Comparison of ENCODE assay signal across 8 cellular contexts in genomic region chr1:27366411-27367159, GRCh38. TPM values are rescaled to one million over a fixed set of nuclear protein-coding genes. Genes with fewer than 3 reads are reported as not detected.
DNase-seq lines count a peak whose midpoint lies in the region; ATAC-seq and TF ChIP-seq lines count a peak whose summit lies in the region.

A gene with protein sequence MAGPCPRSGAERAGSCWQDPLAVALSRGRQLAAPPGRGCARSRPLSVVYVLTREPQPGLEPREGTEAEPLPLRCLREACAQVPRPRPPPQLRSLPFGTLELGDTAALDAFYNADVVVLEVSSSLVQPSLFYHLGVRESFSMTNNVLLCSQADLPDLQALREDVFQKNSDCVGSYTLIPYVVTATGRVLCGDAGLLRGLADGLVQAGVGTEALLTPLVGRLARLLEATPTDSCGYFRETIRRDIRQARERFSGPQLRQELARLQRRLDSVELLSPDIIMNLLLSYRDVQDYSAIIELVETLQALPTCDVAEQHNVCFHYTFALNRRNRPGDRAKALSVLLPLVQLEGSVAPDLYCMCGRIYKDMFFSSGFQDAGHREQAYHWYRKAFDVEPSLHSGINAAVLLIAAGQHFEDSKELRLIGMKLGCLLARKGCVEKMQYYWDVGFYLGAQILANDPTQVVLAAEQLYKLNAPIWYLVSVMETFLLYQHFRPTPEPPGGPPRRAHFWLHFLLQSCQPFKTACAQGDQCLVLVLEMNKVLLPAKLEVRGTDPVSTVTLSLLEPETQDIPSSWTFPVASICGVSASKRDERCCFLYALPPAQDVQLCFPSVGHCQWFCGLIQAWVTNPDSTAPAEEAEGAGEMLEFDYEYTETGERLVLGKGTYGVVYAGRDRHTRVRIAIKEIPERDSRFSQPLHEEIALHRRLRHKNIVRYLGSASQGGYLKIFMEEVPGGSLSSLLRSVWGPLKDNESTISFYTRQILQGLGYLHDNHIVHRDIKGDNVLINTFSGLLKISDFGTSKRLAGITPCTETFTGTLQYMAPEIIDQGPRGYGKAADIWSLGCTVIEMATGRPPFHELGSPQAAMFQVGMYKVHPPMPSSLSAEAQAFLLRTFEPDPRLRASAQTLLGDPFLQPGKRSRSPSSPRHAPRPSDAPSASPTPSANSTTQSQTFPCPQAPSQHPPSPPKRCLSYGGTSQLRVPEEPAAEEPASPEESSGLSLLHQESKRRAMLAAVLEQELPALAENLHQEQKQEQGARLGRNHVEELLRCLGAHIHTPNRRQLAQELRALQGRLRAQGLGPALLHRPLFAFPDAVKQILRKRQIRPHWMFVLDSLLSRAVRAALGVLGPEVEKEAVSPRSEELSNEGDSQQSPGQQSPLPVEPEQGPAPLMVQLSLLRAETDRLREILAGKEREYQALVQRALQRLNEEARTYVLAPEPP (N-terminal part only) (minus strand): TSS chr1:27366961. CDS start chr1:27366597, 364 bp downstream.

- H3K14ac ChIP-seq in trophoblast cell (ENCODE audit: low read length): peak within 1 kb of the TSS; percentile 50

- ATAC-seq in GM19023 (IDR thresholded peaks at IDR 0.05; ENCODE audit: unreplicated experiment) (peak; percentile 11), left ventricle myocardium superior (peak; percentile 80)

- H2BK120ac ChIP-seq in trophoblast cell (ENCODE audit: insufficient read depth, low read length, poor library complexity): peak within 1 kb of the TSS; percentile 19

- peaks cover 5% of the 10 kb centered on the region for H3K9me3 ChIP-seq in trophoblast cell (ENCODE audit: insufficient read depth, low read depth, low read length)

- intact Hi-C loops in left ventricle myocardium superior (cut with micrococcal nuclease): no loop called here

- H2AFZ ChIP-seq in trophoblast cell (ENCODE audit: insufficient read depth, low read length, poor library complexity): peak within 1 kb of the TSS; percentile 58

- H3K36me3 ChIP-seq in trophoblast cell (ENCODE audit: control insufficient read depth in 1 of 2, insufficient read depth in 2 of 2, low read length in 2 of 2): peaks cover under 1 to 7% of the 10 kb centered on the region in 2 experiments

- H3K4me2 ChIP-seq in trophoblast cell (ENCODE audit: low read length): peak within 1 kb of the TSS; percentile 74

- H3K79me2 ChIP-seq in trophoblast cell (ENCODE audit: control insufficient read depth, insufficient read depth, low read length, poor library complexity): peaks cover 1% of the 10 kb centered on the region

- WGBS in trophoblast cell (ENCODE audit: extremely low coverage, insufficient coverage, insufficient read length): no CpG with 5 or more reads among the region's 67 CpGs

- peak within 1 kb of the TSS; percentile 39 for H4K12ac ChIP-seq in trophoblast cell (ENCODE audit: low read depth, low read length)

- H2BK12ac ChIP-seq in trophoblast cell (ENCODE audit: low read length): peak within 1 kb of the TSS; percentile 4

- H4K91ac ChIP-seq in trophoblast cell (ENCODE audit: low read depth, low read length): peak within 1 kb of the TSS; percentile 64

- H2BK5ac ChIP-seq in trophoblast cell (ENCODE audit: low read depth, low read length, poor library complexity): peak within 1 kb of the TSS; percentile 45

- peak; percentile 44 for TF ChIP-seq CTCF in astrocyte of the cerebellum (IDR thresholded peaks at IDR 0.05; ENCODE audit: low read depth, low read length, missing control alignments)

- H3K4me1 ChIP-seq in trophoblast cell (ENCODE audit: control insufficient read depth in 1 of 2, insufficient read depth in 2 of 2, low read length in 2 of 2): peaks cover 17% of the 10 kb centered on the region in 2 experiments

- in situ Hi-C loops in astrocyte of the cerebellum (cut with HindIII; ENCODE audit: low sequenced_read_pairs): no loop called here

- no peaks in the 10 kb centered on the region for H3K27me3 ChIP-seq in trophoblast cell (ENCODE audit: insufficient read depth, low read length)

- H3K9ac ChIP-seq in trophoblast cell (ENCODE audit: low read length): peak within 1 kb of the TSS; percentile 37

- no peak within 1 kb of the TSS for H3K4ac ChIP-seq in trophoblast cell (ENCODE audit: low read depth, low read length)

- DNase-seq in AG20443 (ENCODE audit: low spot score): peak; percentile 92
- DNase-seq in Kasumi-1 (lab: John Stamatoyannopoulos, UW): peak; percentile 76 to 83
- peak; percentile 41 to 65 for DNase-seq in SHP77 (lab: John Stamatoyannopoulos, UW)
- peak; percentile 23 for DNase-seq in astrocyte of the cerebellum (ENCODE audit: low read depth)
- DNase-seq in left ventricle myocardium superior: peak; percentile 95
- peak; percentile 77 to 84 for DNase-seq in trophoblast cell
- DNase-seq in effector CD8-positive, alpha-beta T cell (lab: John Stamatoyannopoulos, UW): no peak

- H3K18ac ChIP-seq in trophoblast cell (ENCODE audit: low read length): peak within 1 kb of the TSS; percentile 54

- H2AK5ac ChIP-seq in trophoblast cell (ENCODE audit: low read length): no peak within 1 kb of the TSS

- H3K4me3 ChIP-seq in astrocyte of the cerebellum (ENCODE audit: low read depth, low read length): peak within 1 kb of the TSS; percentile 60
- peak within 1 kb of the TSS; percentile 80 for H3K4me3 ChIP-seq in trophoblast cell (ENCODE audit: low read depth, low read length)

- peaks cover 11% of the 10 kb centered on the region for H3K79me1 ChIP-seq in trophoblast cell (ENCODE audit: low read length)

- peak within 1 kb of the TSS; percentile 66 for H4K8ac ChIP-seq in trophoblast cell (ENCODE audit: low read depth, low read length)

- H3K27ac ChIP-seq in trophoblast cell (ENCODE audit: low read depth, low read length): peak within 1 kb of the TSS; percentile 60

- H3K23ac ChIP-seq in trophoblast cell (ENCODE audit: low read length): no peak within 1 kb of the TSS

RNA-seq across cellular contexts. Expression of the gene that starts here (rescaled TPM):
- 46.6 TPM for total RNA-seq in left ventricle myocardium superior
- polyA plus RNA-seq in trophoblast cell (2013): 17.1 and 19.6 TPM in 2 replicates
